27 cellular contexts compared by ENCODE assay signal in the genomic region with DNA sequence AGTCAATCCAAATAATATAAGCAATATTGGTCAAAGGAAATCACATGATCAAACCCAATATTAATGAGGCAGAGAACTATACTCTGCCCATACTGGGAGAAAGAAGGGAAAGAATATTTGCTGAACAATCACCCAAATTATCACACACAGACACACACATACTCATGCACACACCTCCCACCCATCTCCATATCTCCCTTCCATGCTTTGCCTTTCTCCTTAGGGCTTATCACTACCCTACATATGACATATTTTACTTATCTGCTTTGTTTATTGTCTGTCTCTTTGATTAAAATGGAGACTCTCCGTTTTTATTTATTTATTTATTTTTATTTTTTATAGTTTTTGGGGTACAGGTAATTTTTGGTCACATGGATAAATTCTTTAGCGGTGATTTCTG.
"Had no signal": no experiment of that assay in that cellular context is flagged by ENCODE, and none has a peak within 500 bp of the region (broad histone marks: within the 10 kb centered on the region; RNA-seq: fewer than 3 reads in every experiment).

No MANE protein-coding gene starts in this region.

- FAIRE-seq: urothelium cell line had no signal

- H3K9me3 ChIP-seq: suprapubic skin, testis, thoracic aorta, thyroid gland, tibial artery, tibial nerve, transverse colon, upper lobe of left lung, upper lobe of right lung, uterus, vagina had no signal

- ATAC-seq: stimulated activated effector memory CD8-positive, alpha-beta T cell treated with anti-CD3 and anti-CD28 coated beads, Interleukin-12 subunit alpha, Interleukin-12 subunit beta, amount 100 ng/mL, for 72 hours; stimulated activated memory B cell treated with anti-CD40 and anti-IgM and Interleukin-4, amounts not matched to agents 10 μg/mL and 1 μg/mL and 100 μg/mL, for 72 hours; stimulated activated naive B cell treated with anti-CD40 and anti-IgM and Interleukin-4, amounts not matched to agents 10 μg/mL and 1 μg/mL and 100 μg/mL, for 72 hours; stimulated activated naive CD8-positive, alpha-beta T cell treated with anti-CD3 and anti-CD28 coated beads, Interleukin-15, amount 100 ng/mL, for 72 hours; stimulated activated naive CD8-positive, alpha-beta T cell treated with anti-CD3 and anti-CD28 coated beads, Interleukin-15, Interleukin-2, amounts not matched to agents 100 U/mL and 50 U/mL, for 24 hours; upper lobe of right lung had no signal

- H3K4me3 ChIP-seq: stomach, suprapubic skin, testis, thoracic aorta, thyroid gland, tibial artery, tibial nerve, transverse colon, upper lobe of left lung, upper lobe of right lung, uterus, vagina had no signal

- H3K36me3 ChIP-seq: stomach, suprapubic skin, thoracic aorta, thyroid gland, tibial artery, tibial nerve, transverse colon, upper lobe of left lung, upper lobe of right lung, uterus, vagina had no signal

- H3K27me3 ChIP-seq: suprapubic skin, testis, thyroid gland, tibial artery, tibial nerve, transverse colon, upper lobe of left lung, upper lobe of right lung, uterus, vagina had no signal

- H3K27ac ChIP-seq: stomach, suprapubic skin, testis, thoracic aorta, thyroid gland, tibial artery, tibial nerve, transverse colon, upper lobe of left lung, upper lobe of right lung, uterus, vagina had no signal

- H3K4me1 ChIP-seq: stomach, suprapubic skin, testis, thyroid gland, tibial artery, tibial nerve, transverse colon, upper lobe of left lung, upper lobe of right lung, uterus, vagina had no signal

- DNase-seq: stimulated activated CD4-positive, alpha-beta T cell treated with anti-CD3 and anti-CD28 coated beads, Interleukin-2, amount 100 ng/mL, for 48 hours; stimulated activated CD4-positive, alpha-beta T cell treated with anti-CD3 and anti-CD28 coated beads, Interleukin-4, amount 100 ng/mL, for 1 hour; stimulated activated CD4-positive, alpha-beta T cell treated with anti-CD3 and anti-CD28 coated beads, Interleukin-4, amount 100 ng/mL, for 24 hours; stimulated activated CD4-positive, alpha-beta T cell treated with anti-CD3 and anti-CD28 coated beads, Interleukin-4, amount 100 ng/mL, for 4 hours; stimulated activated CD8-positive, alpha-beta memory T cell treated with anti-CD3 and anti-CD28 coated beads, Interleukin-4, amount 100 ng/mL, for 48 hours; stimulated activated naive B cell treated with anti-CD40 and anti-IgM and Interleukin-4, amounts not matched to agents 10 μg/mL and 1 μg/mL and 100 μg/mL, for 72 hours; stimulated activated naive CD4-positive, alpha-beta T cell; stimulated activated naive CD4-positive, alpha-beta T cell treated with Interleukin-2 at 50 U/mL for 16 hours; stimulated activated naive CD8-positive, alpha-beta T cell treated with anti-CD3 and anti-CD28 coated beads, Interleukin-15, amount 100 ng/mL, for 72 hours; stimulated activated naive CD8-positive, alpha-beta T cell treated with anti-CD3 and anti-CD28 coated beads, Interleukin-15, Interleukin-2, amounts not matched to agents 100 U/mL and 50 U/mL, for 24 hours; stomach; substantia nigra; testis; thyroid gland; tibial artery; transverse colon; trophoblast cell; upper lobe of left lung; upper lobe of right lung; uterus had no signal
